Comparison of ENCODE assay signal across 8 cellular contexts in the genomic region with DNA sequence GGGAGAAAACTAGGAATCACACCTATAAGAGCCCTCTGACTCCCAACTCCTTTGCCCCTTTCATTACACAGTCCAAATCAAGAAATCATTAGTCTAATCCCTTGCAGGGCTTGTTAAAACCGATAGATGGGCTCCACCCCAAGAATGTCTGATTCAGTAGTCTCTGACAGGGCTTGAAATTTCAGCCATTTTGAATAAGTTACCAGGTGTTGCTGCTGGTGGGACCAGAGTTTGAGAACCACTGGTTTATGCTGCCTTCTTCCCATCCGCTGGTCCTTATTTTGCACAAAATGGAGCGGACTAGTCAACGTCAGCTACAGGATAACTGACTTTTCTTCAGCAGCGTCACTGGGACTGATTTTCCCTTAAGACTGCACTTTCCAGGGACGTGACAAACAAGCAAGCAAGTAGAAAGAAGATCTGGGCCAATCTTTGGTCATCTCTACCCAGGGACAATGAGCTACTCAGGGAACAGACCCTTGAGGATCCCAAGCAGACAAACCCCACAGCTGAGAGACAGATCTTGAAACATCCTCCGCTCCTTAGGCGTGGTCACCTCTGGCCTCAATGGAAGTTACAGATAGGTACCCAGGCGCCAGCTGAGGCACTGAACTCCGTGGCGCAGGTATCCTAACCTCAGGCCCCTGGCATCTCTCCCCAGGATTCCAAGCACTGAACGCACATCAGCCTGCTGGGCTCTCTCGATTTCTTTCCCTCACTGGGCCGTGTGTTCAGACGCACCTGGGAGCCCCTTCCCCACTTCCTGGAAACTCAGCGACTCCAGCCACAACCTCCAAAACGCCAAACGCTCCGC. TPM values are rescaled to one million over a fixed set of nuclear protein-coding genes. Genes with fewer than 3 reads are reported as not detected.
DNase-seq lines count a peak whose midpoint lies in the region; ATAC-seq and TF ChIP-seq lines count a peak whose summit lies in the region.

No MANE protein-coding gene starts in this region.

- CTCF ChIA-PET in AG04450 (lab: Charles Lee), result interaction anchor here (1.5 to 4.0 kb wide), 6 partner anchors 12 to 48 kb away, joined by 5 to 20 read pairs (median 10); no protein-coding TSS in a partner anchor
- CTCF ChIA-PET in IMR-90 (lab: Yijun Ruan, JAX), result interaction anchor here (0.6 to 2.4 kb wide), 4 partner anchors 37 to 48 kb away, joined by 3 to 8 read pairs (median 5); no protein-coding TSS in a partner anchor

- H3K4me3 ChIP-seq in AG04450 (ENCODE audit: low read depth, low read length) (peak overlapping the region; percentile 97), IMR-90 (ENCODE audit: insufficient read depth, low read depth, low read length) (peak overlapping the region; percentile 90), muscle layer of colon (ENCODE audit: low read depth in 1 of 2, low read length in 2 of 2) (peak overlapping the region; percentile 78 to 98)

- H3K9me3 ChIP-seq in AG04450 (ENCODE audit: control insufficient read depth, insufficient read depth, low read length) (no peaks in the 10 kb centered on the region), IMR-90 (ENCODE audit: control insufficient read depth, insufficient read depth, low read length) (no peaks in the 10 kb centered on the region), muscle layer of colon (ENCODE audit: low read length) (no peaks in the 10 kb centered on the region)

- TF ChIP-seq CTCF in AG04450 (IDR thresholded peaks at IDR 0.05; ENCODE audit: low read depth, low read length) (no peak), IMR-90 (conservative IDR thresholded peaks at IDR 0.05; ENCODE audit: low read depth, low read length) (no peak), chondrocyte (IDR thresholded peaks at IDR 0.05) (no peak)

- H3K9me3 Mint-ChIP-seq in chondrocyte (ENCODE audit: low read depth), result no peaks in the 10 kb centered on the region

- peak overlapping the region; percentile 99 for H2AK9ac ChIP-seq in IMR-90 (replicated peaks; ENCODE audit: low read depth, low read length, poor library complexity)

- ATAC-seq in IMR-90 (ENCODE audit: low read depth), result 0 out of 2 replicates have a peak, but pooled peaks have one; percentile 2
- no peak for ATAC-seq in left lobe of liver

- peaks cover 26% of the 10 kb centered on the region for H3K9me1 ChIP-seq in IMR-90 (ENCODE audit: insufficient read depth, low read length)

- no peak for TF ChIP-seq RAD21 in IMR-90 (IDR thresholded peaks at IDR 0.05; ENCODE audit: low read length)

- peak overlapping the region; percentile 81 to 94 for H4K8ac ChIP-seq in IMR-90 (ENCODE audit: low read depth in 2 of 2, low read length in 2 of 2)

- H2BK5ac ChIP-seq in IMR-90 (ENCODE audit: low read depth, low read length, poor library complexity, severe bottlenecking), result peak overlapping the region; percentile 84

- dilution Hi-C loops in IMR-90 (cut with HindIII; ENCODE audit: low sequenced_read_pairs, unreplicated experiment), result no loop called here

- peak overlapping the region; percentile 47 for H4K5ac ChIP-seq in IMR-90 (ENCODE audit: low read depth, low read length)

- H3K4me3 Mint-ChIP-seq in chondrocyte (ENCODE audit: unreplicated experiment), result peak overlapping the region; percentile 89

- peak overlapping the region; percentile 99 for H3K27ac Mint-ChIP-seq in chondrocyte (ENCODE audit: unreplicated experiment)

- H3K9ac ChIP-seq in IMR-90 (ENCODE audit: low read depth, low read length) (peak overlapping the region; percentile 95), muscle layer of colon (ENCODE audit: low read length) (peak overlapping the region; percentile 85)

- H2BK120ac ChIP-seq in IMR-90 (ENCODE audit: low read depth, low read length), result peak overlapping the region; percentile 69; the same call in 1 of the 2 replicates

- BruUV-seq in IMR-90 (replicated peaks; lab: Mats Ljungman, UMichigan), result no TSS peak

- H3K18ac ChIP-seq in IMR-90 (ENCODE audit: low read depth, low read length), result peak overlapping the region; percentile 47

- peak overlapping the region; percentile 97 for H3K4ac ChIP-seq in IMR-90 (ENCODE audit: low read depth, low read length)

- peak overlapping the region; percentile 97 for H2AFZ ChIP-seq in IMR-90 (replicated peaks; ENCODE audit: low read length, poor library complexity)

- peaks cover 8% of the 10 kb centered on the region for H3K4me1 ChIP-seq in IMR-90 (ENCODE audit: control insufficient read depth, insufficient read depth, low read length)
- H3K4me1 ChIP-seq in muscle layer of colon (ENCODE audit: insufficient read depth, low read length), result peaks cover 49% of the 10 kb centered on the region

- peaks cover 6 to 75% of the 10 kb centered on the region in 2 experiments; a peak in 3 of 4 replicates for H3K79me1 ChIP-seq in IMR-90 (ENCODE audit: low read depth in 1 of 2, low read length in 2 of 2)

- H3K23ac ChIP-seq in IMR-90 (ENCODE audit: low read depth, low read length), result peak overlapping the region; percentile 91

- peak overlapping the region; percentile 98 for H3K14ac ChIP-seq in IMR-90 (replicated peaks; ENCODE audit: low read depth, low read length)

- no peaks in the 10 kb centered on the region for H3K27me3 Mint-ChIP-seq in chondrocyte (ENCODE audit: low read depth)

- peaks cover 54% of the 10 kb centered on the region; the same call in 1 of the 2 replicates for H4K20me1 ChIP-seq in IMR-90 (ENCODE audit: insufficient read depth, low read length)

- H4K91ac ChIP-seq in IMR-90 (ENCODE audit: insufficient read depth, low read depth, low read length), result peak overlapping the region; percentile 90

- TF ChIP-seq POLR2A in IMR-90 (IDR thresholded peaks at IDR 0.05; ENCODE audit: low read depth, low read length), result no peak; the same call in 1 of the 2 replicates

- DNase-seq in AG04450 (ENCODE audit: low read depth, low spot score) (no peak), IMR-90 (no peak), chondrocyte (ENCODE audit: low spot score) (no peak), HUDEP-2 (lab: John Stamatoyannopoulos, UW; ENCODE audit: unreplicated experiment in 76 of 76) (no peak), EL (no peak), OCI-M1 (lab: John Stamatoyannopoulos, UW) (no peak), left lobe of liver (ENCODE audit: low spot score) (no peak)

- no peaks in the 10 kb centered on the region for H3K27me3 ChIP-seq in AG04450 (ENCODE audit: control insufficient read depth, insufficient read depth, low read length)
- no peaks in the 10 kb centered on the region for H3K27me3 ChIP-seq in IMR-90 (ENCODE audit: control insufficient read depth, insufficient read depth, low read length)
- H3K27me3 ChIP-seq in muscle layer of colon (ENCODE audit: control insufficient read depth in 1 of 2, insufficient read depth in 2 of 2, low read length in 2 of 2), result no peaks in the 10 kb centered on the region

- WGBS in IMR-90 (ENCODE audit: extremely low coverage in 2 of 2, insufficient read length in 1 of 2), 2 experiments, result 15% methylated on average over 8 of the region's 19 CpGs; no CpG with 5 or more reads in 1 of the 2 experiments

- peak overlapping the region; percentile 99 for H2AK5ac ChIP-seq in IMR-90 (ENCODE audit: low read depth, low read length)

- peak overlapping the region; percentile 13; the same call in 1 of the 2 replicates for H2BK20ac ChIP-seq in IMR-90 (ENCODE audit: low read depth, low read length)

- in situ Hi-C loops in IMR-90 (cut with MboI; ENCODE audit: low sequenced_read_pairs), result loop anchor here (5.0 kb wide), 1 partner anchor 44 kb away; no protein-coding TSS in a partner anchor

- H3K27ac ChIP-seq in AG04450 (ENCODE audit: low read depth, low read length), result peak overlapping the region; percentile 21
- H3K27ac ChIP-seq in IMR-90 (ENCODE audit: insufficient read depth, low read length), result peak overlapping the region; percentile 95
- H3K27ac ChIP-seq in muscle layer of colon (ENCODE audit: low read depth, low read length), result peak overlapping the region; percentile 97

- intact Hi-C loops in IMR-90 (cut with micrococcal nuclease), result loop anchor here (2.0 kb wide), 1 partner anchor 13 kb away; no protein-coding TSS in a partner anchor

- peak overlapping the region; percentile 77 for H3K56ac ChIP-seq in IMR-90 (ENCODE audit: extremely low read depth, insufficient read depth, low read length)

- H3K36me3 ChIP-seq in IMR-90 (ENCODE audit: control insufficient read depth, insufficient read depth, low read length) (peaks cover 9% of the 10 kb centered on the region), muscle layer of colon (ENCODE audit: insufficient read depth, low read length) (no peaks in the 10 kb centered on the region)

- peaks cover 51% of the 10 kb centered on the region for H3K4me1 Mint-ChIP-seq in chondrocyte (ENCODE audit: low read depth)

- H3K4me2 ChIP-seq in IMR-90 (ENCODE audit: low read depth, low read length), result peak overlapping the region; percentile 99

- peak overlapping the region; percentile 19; the same call in 1 of the 3 replicates for H2BK15ac ChIP-seq in IMR-90 (ENCODE audit: low read depth, low read length)

- H3K36me3 Mint-ChIP-seq in chondrocyte (ENCODE audit: low read depth), result no peaks in the 10 kb centered on the region

- POLR2A ChIA-PET in AG04450 (lab: Yijun Ruan, JAX) (interaction anchor here (1.4 kb wide), 1 partner anchor 13 kb away, joined by 7 read pairs; no protein-coding TSS in a partner anchor), IMR-90 (lab: Charles Lee; ENCODE audit: unreplicated experiment) (interaction anchor here (1.5 kb wide), 1 partner anchor 13 kb away, joined by 7 read pairs; no protein-coding TSS in a partner anchor)

TF ChIP-seq in IMR-90, 13 proteins besides CTCF, POLR2A, EP300 and RAD21 (continues in another document):
- TF ChIP-seq NFE2L2 (IDR thresholded peaks at IDR 0.05; ENCODE audit: low read depth, low read length), result no peak
- no peak for TF ChIP-seq RFX5 (IDR thresholded peaks at IDR 0.05; ENCODE audit: low read depth, low read length)
- no peak for TF ChIP-seq BHLHE40 (IDR thresholded peaks at IDR 0.05; ENCODE audit: low read depth, low read length)
- no peak for TF ChIP-seq RCOR1 (IDR thresholded peaks at IDR 0.05; ENCODE audit: insufficient replicate concordance, low read length)

RNA-seq across cellular contexts. Expression of a gene that starts 0.9 kb away (rescaled TPM):
- polyA plus RNA-seq in AG04450 (2011; rRNA removed), result 119 and 128 TPM in 2 replicates
- 297 and 364 TPM in 2 replicates for polyA minus RNA-seq in AG04450 (2011; rRNA and poly(A)+ RNA removed)
- 72.1 and 77.2 TPM in 2 replicates for total RNA-seq in IMR-90 (2012; rRNA removed)
- polyA plus RNA-seq in IMR-90 (2012; rRNA removed), result 82.8 and 88.4 TPM in 2 replicates
- polyA plus RNA-seq in IMR-90 (2012; cell fraction: cytosol; rRNA removed), result 59.8 and 83.6 TPM in 2 replicates
- 122 and 137 TPM in 2 replicates for polyA plus RNA-seq in IMR-90 (2012; cell fraction: nucleus; rRNA removed; ENCODE audit: low replicate concordance)
- 57.2 to 80.4 TPM (median 73.4 TPM) in 3 replicates for total RNA-seq in chondrocyte
- 7.0 TPM for total RNA-seq in left lobe of liver

RNA-seq across cellular contexts. Expression of a gene that starts 1.2 kb away (rescaled TPM):
- polyA plus RNA-seq in AG04450 (2011; rRNA removed), result 40.5 and 42.8 TPM in 2 replicates
- 78.1 and 83.4 TPM in 2 replicates for polyA minus RNA-seq in AG04450 (2011; rRNA and poly(A)+ RNA removed)
- total RNA-seq in IMR-90 (2012; rRNA removed), result 18.8 and 19.4 TPM in 2 replicates
- polyA plus RNA-seq in IMR-90 (2012; rRNA removed), result 24.3 and 24.9 TPM in 2 replicates
- polyA plus RNA-seq in IMR-90 (2012; cell fraction: cytosol; rRNA removed), result 17.0 and 19.0 TPM in 2 replicates
- polyA plus RNA-seq in IMR-90 (2012; cell fraction: nucleus; rRNA removed; ENCODE audit: low replicate concordance), result 49.8 and 61.5 TPM in 2 replicates
- total RNA-seq in chondrocyte, result 32.9 to 39.5 TPM (median 33.8 TPM) in 3 replicates
- total RNA-seq in left lobe of liver, result 19.2 TPM

Comparison
In these comparisons a context has a peak if more than half of its experiments do, and no peak if none do; other contexts are left out.
1. H3K27ac ChIP-seq: peak in every context shown above with its lines; median percentile 97 in muscle layer of colon; 95 in IMR-90; 21 in AG04450.